In genomic region chr5:168710706-168711105, GRCh38 we compare ENCODE assay signal across 30 cellular contexts.
"Had no signal": no experiment of that assay in that cellular context is flagged by ENCODE, and none has a peak within 500 bp of the region (broad histone marks: within the 10 kb centered on the region; RNA-seq: fewer than 3 reads in every experiment).

No MANE protein-coding gene starts in this region.

- H3K27ac Mint-ChIP-seq: activated CD4-positive, alpha-beta memory T cell treated with anti-CD3 and anti-CD28 coated beads for 36 hours; activated CD4-positive, alpha-beta T cell treated with anti-CD3 and anti-CD28 coated beads for 36 hours; activated CD4-positive, alpha-beta T cell treated with anti-CD3 and anti-CD28 coated beads, Interleukin-2, amount 10 ng/mL, durations not matched to agents 7 days and 5 days; activated naive CD8-positive, alpha-beta T cell treated with anti-CD3 and anti-CD28 coated beads for 36 hours; activated T-cell treated with anti-CD3 and anti-CD28 coated beads, Interleukin-2, amount 50 U/mL, for 72 hours; activated T-helper 17 cell treated with anti-CD3 and anti-CD28 coated beads, Interleukin-2, amount 50 U/mL, for 72 hours; T-helper 1 cell treated with Interleukin-12 subunit alpha and Interleukin-12 subunit beta and Interleukin-4 antibody, amounts not matched to agents 30 μg/mL and 1 μg/mL, for 36 hours; T-helper 2 cell treated with Interferon-gamma antibody and Interleukin-4, amounts not matched to agents 5 μg/mL and 100 μg/mL, for 36 hours; WTC11 had no signal

- H3K36me3 ChIP-seq: brain microvascular endothelial cell, SJCRH30 had no signal

- H3K36me3 Mint-ChIP-seq: activated CD4-positive, alpha-beta memory T cell treated with anti-CD3 and anti-CD28 coated beads for 36 hours; activated naive CD8-positive, alpha-beta T cell treated with anti-CD3 and anti-CD28 coated beads for 36 hours; WTC11 had no signal

- H3K27ac ChIP-seq: brain microvascular endothelial cell, KMS-11, SJCRH30, SK-N-MC had no signal

- H3K27me3 Mint-ChIP-seq: activated CD4-positive, alpha-beta memory T cell treated with anti-CD3 and anti-CD28 coated beads for 36 hours; activated CD4-positive, alpha-beta T cell treated with anti-CD3 and anti-CD28 coated beads for 36 hours; activated CD4-positive, alpha-beta T cell treated with anti-CD3 and anti-CD28 coated beads, Interleukin-2, amount 10 ng/mL, durations not matched to agents 7 days and 5 days; activated naive CD8-positive, alpha-beta T cell treated with anti-CD3 and anti-CD28 coated beads for 36 hours; activated T-helper 17 cell treated with anti-CD3 and anti-CD28 coated beads, Interleukin-2, amount 50 U/mL, for 72 hours had no signal

- H3K4me2 ChIP-seq: KMS-11 had no signal

- H3K9me3 Mint-ChIP-seq: activated CD4-positive, alpha-beta memory T cell treated with anti-CD3 and anti-CD28 coated beads for 36 hours; activated CD4-positive, alpha-beta T cell treated with anti-CD3 and anti-CD28 coated beads, Interleukin-2, amount 10 ng/mL, durations not matched to agents 7 days and 5 days; activated naive CD8-positive, alpha-beta T cell treated with anti-CD3 and anti-CD28 coated beads for 36 hours; activated T-cell treated with anti-CD3 and anti-CD28 coated beads, Interleukin-2, amount 50 U/mL, for 72 hours; activated T-helper 17 cell treated with anti-CD3 and anti-CD28 coated beads, Interleukin-2, amount 50 U/mL, for 72 hours; T-helper 1 cell treated with Interleukin-12 subunit alpha and Interleukin-12 subunit beta and Interleukin-4 antibody, amounts not matched to agents 30 μg/mL and 1 μg/mL, for 36 hours; T-helper 2 cell treated with Interferon-gamma antibody and Interleukin-4, amounts not matched to agents 5 μg/mL and 100 μg/mL, for 36 hours; WTC11 had no signal

- ATAC-seq: activated CD4-positive, alpha-beta T cell treated with anti-CD3 and anti-CD28 coated beads for 36 hours; activated CD4-positive, CD25-positive, alpha-beta regulatory T cell treated with anti-CD3 and anti-CD28 coated beads, Interleukin-2, amount 50 U/mL, for 24 hours; activated T-cell treated with anti-CD3 and anti-CD28 coated beads, Interleukin-2, amount 50 U/mL, for 72 hours; activated T-helper 17 cell treated with anti-CD3 and anti-CD28 coated beads, Interleukin-2, amount 50 U/mL, for 72 hours; Panc1; WTC11 had no signal

- H3K27me3 ChIP-seq: brain microvascular endothelial cell, SJCRH30 had no signal

- DNase-seq: activated CD4-positive, alpha-beta memory T cell treated with anti-CD3 and anti-CD28 coated beads for 36 hours; activated CD4-positive, alpha-beta T cell treated with anti-CD3 and anti-CD28 coated beads for 36 hours; activated CD4-positive, alpha-beta T cell treated with anti-CD3 and anti-CD28 coated beads, Interleukin-2, amount 10 ng/mL, durations not matched to agents 7 days and 5 days; activated effector memory CD4-positive, alpha-beta T cell treated with anti-CD3 and anti-CD28 coated beads, Interleukin-2, amount 50 U/mL, for 16 hours; activated naive CD4-positive, alpha-beta T cell; activated naive CD4-positive, alpha-beta T cell treated with anti-CD3 and anti-CD28 coated beads, Interleukin-2, amount 50 U/mL, for 16 hours; activated naive CD8-positive, alpha-beta T cell treated with anti-CD3 and anti-CD28 coated beads for 36 hours; activated T-cell treated with anti-CD3 and anti-CD28 coated beads, Interleukin-2, amount 50 U/mL, for 1 hour; activated T-cell treated with anti-CD3 and anti-CD28 coated beads, Interleukin-2, amount 50 U/mL, for 72 hours; amniotic stem cell; aorta; brain microvascular endothelial cell; MM.1S; MV-4-11; NCI-H1092; NCI-H1436 treated with DMSO at 0.1 percent for 48 hours; NCI-H1694 treated with DMSO at 0.1 percent for 48 hours; NCI-H2029; NCI-H345; NCI-H524 treated with DMSO at 0.1 percent for 48 hours; SHP77; SJCRH30 had no signal

- H3K4me1 ChIP-seq: SJCRH30 had no signal

- H3K9ac ChIP-seq: KMS-11 had no signal

- H3K4me3 Mint-ChIP-seq: activated CD4-positive, alpha-beta memory T cell treated with anti-CD3 and anti-CD28 coated beads for 36 hours; activated CD4-positive, alpha-beta T cell treated with anti-CD3 and anti-CD28 coated beads for 36 hours; activated CD4-positive, alpha-beta T cell treated with anti-CD3 and anti-CD28 coated beads, Interleukin-2, amount 10 ng/mL, durations not matched to agents 7 days and 5 days; activated naive CD8-positive, alpha-beta T cell treated with anti-CD3 and anti-CD28 coated beads for 36 hours; activated T-cell treated with anti-CD3 and anti-CD28 coated beads, Interleukin-2, amount 50 U/mL, for 72 hours; activated T-helper 17 cell treated with anti-CD3 and anti-CD28 coated beads, Interleukin-2, amount 50 U/mL, for 72 hours; T-helper 1 cell treated with Interleukin-12 subunit alpha and Interleukin-12 subunit beta and Interleukin-4 antibody, amounts not matched to agents 30 μg/mL and 1 μg/mL, for 36 hours; T-helper 2 cell treated with Interferon-gamma antibody and Interleukin-4, amounts not matched to agents 5 μg/mL and 100 μg/mL, for 36 hours; WTC11 had no signal

- H3K4me3 ChIP-seq: SJCRH30, SK-N-MC had no signal

- H3K4me1 Mint-ChIP-seq: activated CD4-positive, alpha-beta T cell treated with anti-CD3 and anti-CD28 coated beads, Interleukin-2, amount 10 ng/mL, durations not matched to agents 7 days and 5 days; activated naive CD8-positive, alpha-beta T cell treated with anti-CD3 and anti-CD28 coated beads for 36 hours; activated T-helper 17 cell treated with anti-CD3 and anti-CD28 coated beads, Interleukin-2, amount 50 U/mL, for 72 hours had no signal

- H3K9me3 ChIP-seq: SJCRH30 had no signal
